ENCODE assay signal across 8 cellular contexts in the genomic region with DNA sequence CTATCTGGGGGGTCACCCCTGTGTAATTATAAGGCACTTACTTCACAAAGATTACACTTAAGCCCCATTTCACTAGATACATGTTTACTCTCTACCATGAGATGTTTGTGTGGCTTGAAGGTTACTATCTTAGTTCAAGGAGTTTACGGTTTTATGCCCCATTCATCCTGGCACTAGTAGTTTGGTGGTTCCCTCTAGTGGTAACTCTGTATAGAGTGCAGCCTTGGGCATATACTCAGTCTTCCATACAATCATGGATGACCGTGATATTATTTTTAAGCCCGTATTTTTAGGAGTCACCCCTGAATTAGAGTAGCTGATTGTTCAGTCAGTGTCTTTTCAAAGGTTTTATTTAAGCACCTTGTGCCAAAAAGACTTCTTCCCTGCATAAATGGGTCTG.
DNase-seq lines count a peak whose midpoint lies in the region; ATAC-seq, FAIRE-seq and TF ChIP-seq lines count a peak whose summit lies in the region.

No MANE protein-coding gene starts in this region.

- DNase-seq in NCI-H2171 (lab: John Stamatoyannopoulos, UW), result peak; percentile 0
- DNase-seq in NCI-H2171 treated with DMSO at 0.1 percent for 48 hours (lab: John Stamatoyannopoulos, UW), result no peak
- no peak for DNase-seq in GM12878 (ENCODE audit: low read depth, low spot score)
- DNase-seq in renal cortical epithelial cell (ENCODE audit: low read depth), result peak; percentile 11
- DNase-seq in GOT3 (lab: John Stamatoyannopoulos, UW), result no peak
- no peak for DNase-seq in T1000 (lab: John Stamatoyannopoulos, UW)

- peak; percentile 38; the same call in 1 of the 2 replicates for TF ChIP-seq RAD21 in GM12878 (IDR thresholded peaks at IDR 0.05; ENCODE audit: insufficient read depth, low read depth, low read length)

- TF ChIP-seq POLR2A in GM12878 (IDR thresholded peaks at IDR 0.05; ENCODE audit: low read depth, low read length), result no peak

- ATAC-seq in HG03432 (IDR thresholded peaks at IDR 0.05; ENCODE audit: unreplicated experiment) (peak; percentile 63), GM12878 (peak; percentile 91), GM21367 (IDR thresholded peaks at IDR 0.05; ENCODE audit: unreplicated experiment) (no peak)

- WGBS in GM12878 (ENCODE audit: insufficient coverage, insufficient replicate concordance, low lambda C conversion rate, missing lambda C conversion rate), result 51% methylated on average over 3 of the region's 3 CpGs

- H3K27ac ChIP-seq in GM12878 (ENCODE audit: control insufficient read depth, insufficient read depth), result no peak overlapping the region

- RAD21 ChIA-PET in GM12878 (lab: Charles Lee; ENCODE audit: unreplicated experiment), result no interaction called here

- no peaks in the 10 kb centered on the region for H4K20me1 ChIP-seq in GM12878 (ENCODE audit: control insufficient read depth, insufficient read depth)

- FAIRE-seq in GM12878 (lab: Jason Lieb, UNC), result peak; percentile 59

- SMC1A ChIA-PET in GM12878 (lab: Charles Lee; ENCODE audit: uncharacterized antibody, unreplicated experiment), result no interaction called here

- H3K4me1 ChIP-seq in GM12878 (ENCODE audit: control insufficient read depth, insufficient read depth, low read length), result no peaks in the 10 kb centered on the region

- H2AFZ ChIP-seq in GM12878 (ENCODE audit: control insufficient read depth, low read depth, low read length), result no peak overlapping the region

- H3K36me3 ChIP-seq in GM12878 (ENCODE audit: control insufficient read depth in 2 of 2, insufficient read depth in 2 of 2, low read length in 1 of 2), result no peaks in the 10 kb centered on the region

- intact Hi-C loops in GM12878 (cut with micrococcal nuclease; ENCODE audit: unreplicated experiment), result no loop called here

- BruUV-seq in GM12878 (replicated peaks; lab: Mats Ljungman, UMichigan), result no TSS peak

- no peak overlapping the region for H3K4me3 ChIP-seq in GM12878

- no peak overlapping the region for H3K4me2 ChIP-seq in GM12878 (ENCODE audit: control insufficient read depth, insufficient read depth)

- H3K79me2 ChIP-seq in GM12878 (ENCODE audit: control insufficient read depth, insufficient read depth, low read length), result no peaks in the 10 kb centered on the region

- no peak overlapping the region for H3K9ac ChIP-seq in GM12878 (ENCODE audit: control insufficient read depth, insufficient read depth, low read length)

- no peak for TF ChIP-seq EP300 in GM12878 (IDR thresholded peaks at IDR 0.05; ENCODE audit: borderline replicate concordance in 1 of 2, control insufficient read depth in 1 of 2, low read depth in 2 of 2, low read length in 2 of 2)

- H3K27me3 ChIP-seq in GM12878 (replicated peaks in 1 of 2; ENCODE audit: control insufficient read depth in 2 of 2, insufficient read depth in 2 of 2, low read length in 1 of 2), result no peaks in the 10 kb centered on the region

- in situ Hi-C loops in GM12878 (cut with MboI), result no loop called here

- CTCF ChIA-PET in GM12878 (lab: Yijun Ruan, JAX), result interaction anchor here (1.6 to 1.7 kb wide), 2 partner anchors 11 kb away, joined by 4 to 7 read pairs; no protein-coding TSS in a partner anchor

- TF ChIP-seq CTCF in GM12878 (IDR thresholded peaks at IDR 0.05 in 2 of 3, conservative IDR thresholded peaks at IDR 0.05 in 1 of 3; ENCODE audit: control insufficient read depth in 2 of 3, extremely low read depth in 1 of 3, insufficient read depth in 1 of 3, low read depth in 3 of 3, low read length in 3 of 3), result peak; percentile 50 to 64 (median 57)

- POLR2A ChIA-PET in GM12878 (lab: Charles Lee), result no interaction called here

- no peaks in the 10 kb centered on the region for H3K9me3 ChIP-seq in GM12878 (replicated peaks; ENCODE audit: control insufficient read depth, insufficient read depth, low read length)

TF ChIP-seq in GM12878, 131 proteins besides CTCF, POLR2A, EP300 and RAD21:
- TF ChIP-seq CBX5 (IDR thresholded peaks at IDR 0.05; ENCODE audit: low read depth), result no peak
- TF ChIP-seq SMC3 (IDR thresholded peaks at IDR 0.05; ENCODE audit: borderline replicate concordance, low read length), result peak; percentile 5; the same call in 1 of the 2 replicates
- TF ChIP-seq SIN3A (IDR thresholded peaks at IDR 0.05; ENCODE audit: low read depth, low read length), result no peak
TF ChIP-seq in GM12878: peak in this region for 1.

Comparison
In these comparisons a context has a peak if more than half of its experiments do, and no peak if none do; other contexts are left out.
1. DNase-seq: peak in NCI-H2171 (single experiment) and renal cortical epithelial cell (single experiment); none in NCI-H2171 treated with DMSO at 0.1 percent for 48 hours (single experiment), GM12878 (single experiment), GOT3 (single experiment) and T1000 (single experiment).